ENCODE assay signal across 18 cellular contexts in the genomic region with DNA sequence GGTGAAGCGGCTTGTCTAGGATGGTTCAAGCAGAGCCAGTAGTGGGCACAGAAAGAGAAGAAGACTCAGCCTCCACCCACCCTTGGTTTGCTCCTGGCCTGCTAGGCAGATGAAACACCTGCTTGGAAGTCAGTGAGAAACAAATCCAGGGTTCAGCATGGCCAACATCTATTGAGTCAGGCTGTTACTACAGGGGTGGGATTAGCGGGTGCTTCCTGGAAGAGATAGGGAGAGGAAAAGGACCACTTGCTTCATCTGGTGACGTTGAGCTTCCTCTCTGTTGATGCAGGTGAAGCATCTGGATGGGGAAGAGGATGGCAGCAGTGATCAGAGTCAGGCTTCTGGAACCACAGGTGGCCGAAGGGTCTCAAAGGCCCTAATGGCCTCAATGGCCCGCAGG. TPM values are rescaled to one million over a fixed set of nuclear protein-coding genes. Genes with fewer than 3 reads are reported as not detected.
A peak's percentile ranks its signal among the peaks of the same experiment; 100 is the strongest.
DNase-seq lines count a peak whose midpoint lies in the region; TF ChIP-seq lines count a peak whose summit lies in the region.
"Had no signal": no experiment of that assay in that cellular context is flagged by ENCODE, and none has a peak within 500 bp of the region (broad histone marks: within the 10 kb centered on the region; RNA-seq: fewer than 3 reads in every experiment).

No MANE protein-coding gene starts in this region.

- POLR2A ChIA-PET in RWPE1 (lab: Yijun Ruan, JAX; ENCODE audit: low non-redundant PET) = no interaction called here

- in situ Hi-C loops in brain microvascular endothelial cell (cut with HindIII; ENCODE audit: low pct_ligation_motif_present, low sequenced_read_pairs) = no loop called here

- no peak for TF ChIP-seq CTCF in AG10803 (conservative IDR thresholded peaks at IDR 0.05; ENCODE audit: low read length)
- TF ChIP-seq CTCF in HFFc6 (IDR thresholded peaks at IDR 0.05) = no peak
- TF ChIP-seq CTCF in brain microvascular endothelial cell (IDR thresholded peaks at IDR 0.05; ENCODE audit: low read depth, low read length, missing control alignments) = no peak
- no peak for TF ChIP-seq CTCF in nephron (IDR thresholded peaks at IDR 0.05; ENCODE audit: unreplicated experiment in 3 of 3)
- TF ChIP-seq CTCF in RWPE1 (conservative IDR thresholded peaks at IDR 0.05; ENCODE audit: low read depth) = no peak

- H3K36me3 ChIP-seq in brain microvascular endothelial cell (replicated peaks) = peaks cover 39% of the 10 kb centered on the region

- H3K4me3 Mint-ChIP-seq in HFFc6 (peak overlapping the region; percentile 95), nephron (peak overlapping the region; percentile 66 to 100 (median 97))
- H3K4me3 Mint-ChIP-seq: activated T-cell treated with anti-CD3 and anti-CD28 coated beads, Interleukin-2, amount 50 U/mL, for 24 hours; CD14-positive monocyte had no signal

- peaks cover 16% of the 10 kb centered on the region for H3K36me3 Mint-ChIP-seq in HFFc6 (ENCODE audit: low read depth)
- H3K36me3 Mint-ChIP-seq in nephron (ENCODE audit: low read depth) = peaks cover 63% of the 10 kb centered on the region

- H3K9me3 Mint-ChIP-seq in HFFc6 (no peaks in the 10 kb centered on the region), nephron (peaks cover 17% of the 10 kb centered on the region)
- H3K9me3 Mint-ChIP-seq: activated T-cell treated with anti-CD3 and anti-CD28 coated beads, Interleukin-2, amount 50 U/mL, for 24 hours had no signal

- peaks cover 4% of the 10 kb centered on the region for H3K27me3 Mint-ChIP-seq in HFFc6 (ENCODE audit: insufficient read depth)
- H3K27me3 Mint-ChIP-seq in nephron (ENCODE audit: low read depth) = no peaks in the 10 kb centered on the region

- DNase-seq in AG10803 (ENCODE audit: low read depth) (no peak), HFFc6 (no peak), brain microvascular endothelial cell (no peak), NCI-H526 (lab: John Stamatoyannopoulos, UW) (no peak), RWPE1 (ENCODE audit: low spot score) (no peak), putamen (ENCODE audit: low spot score) (no peak)
- DNase-seq in stimulated activated CD4-positive, alpha-beta T cell treated with anti-CD3 and anti-CD28 coated beads, Interleukin-4, amount 100 ng/mL, for 4 hours = no peak
- DNase-seq: activated CD4-positive, alpha-beta T cell treated with anti-CD3 and anti-CD28 coated beads, Interleukin-2, amount 50 U/mL, for 4 hours; activated T-cell treated with anti-CD3 and anti-CD28 coated beads, Interleukin-2, amount 50 U/mL, for 24 hours; amygdala; NCI-H1930; NCI-H510A; right cardiac atrium had no signal

- H3K4me3 ChIP-seq in AG10803 (ENCODE audit: low read length) = peak overlapping the region; percentile 86
- H3K4me3 ChIP-seq in brain microvascular endothelial cell (ENCODE audit: low read depth, low read length) = peak overlapping the region; percentile 75
- H3K4me3 ChIP-seq: SK-N-MC had no signal

- H3K4me1 Mint-ChIP-seq in HFFc6 (ENCODE audit: low read depth) = peaks cover 15% of the 10 kb centered on the region
- H3K4me1 Mint-ChIP-seq in nephron = peaks cover 16% of the 10 kb centered on the region

- no peak overlapping the region for H3K27ac Mint-ChIP-seq in HFFc6
- no peak overlapping the region for H3K27ac Mint-ChIP-seq in nephron
- H3K27ac Mint-ChIP-seq: activated T-cell treated with anti-CD3 and anti-CD28 coated beads, Interleukin-2, amount 50 U/mL, for 24 hours had no signal

- CTCF ChIA-PET in RWPE1 (lab: Yijun Ruan, JAX) = no interaction called here

- H3K27ac ChIP-seq in brain microvascular endothelial cell = no peak overlapping the region
- no peak overlapping the region for H3K27ac ChIP-seq in RWPE1
- H3K27ac ChIP-seq: SK-N-MC had no signal

- no peaks in the 10 kb centered on the region for H3K27me3 ChIP-seq in brain microvascular endothelial cell (replicated peaks)

RNA-seq across cellular contexts. Expression of a gene that starts 3.0 kb away (rescaled TPM):
- total RNA-seq in HFFc6 (2021; fragmentation: NEBNext Ultra II Directional; extraction: Animal tissue kit (Norgen Biotek cat#: 25700)) = 100 to 1,000 TPM; 205 to 244 (median 226) TPM

RNA-seq across cellular contexts. Expression of a gene that starts 12.5 kb away (rescaled TPM):
- not detected for total RNA-seq in HFFc6 (2021; fragmentation: NEBNext Ultra II Directional; extraction: Animal tissue kit (Norgen Biotek cat#: 25700))
- total RNA-seq: lung microvascular endothelial cell, M059J, right cardiac atrium had no signal
